Comparison of ENCODE assay signal across 8 cellular contexts in genomic region chr4:52051615-52052474, GRCh38. TPM values are rescaled to one million over a fixed set of nuclear protein-coding genes. Genes with fewer than 3 reads are reported as not detected.
DNase-seq lines count a peak whose midpoint lies in the region; ATAC-seq and TF ChIP-seq lines count a peak whose summit lies in the region.

No MANE protein-coding gene starts in this region.

- ATAC-seq in GM19328 (IDR thresholded peaks at IDR 0.05; ENCODE audit: unreplicated experiment) (peak; percentile 40), HG03460 (IDR thresholded peaks at IDR 0.05; ENCODE audit: unreplicated experiment) (peak; percentile 62), mucosa of descending colon (peak; percentile 96)

- DNase-seq in DMS153 (lab: John Stamatoyannopoulos, UW) (peak; percentile 88), SKM-1 treated with dmso at 0.1 percent for 144 hours (lab: John Stamatoyannopoulos, UW; ENCODE audit: unreplicated experiment) (peak; percentile 39), mucosa of descending colon (peak; percentile 82 to 85 (median 83))
- DNase-seq in activated CD4-positive, CD25-positive, alpha-beta regulatory T cell (lab: John Stamatoyannopoulos, UW): no peak

- TF ChIP-seq CTCF in mucosa of descending colon (IDR thresholded peaks at IDR 0.05): no peak

- H3K36me3 ChIP-seq in esophagus (ENCODE audit: control insufficient read depth in 2 of 2, insufficient read depth in 2 of 2, low read length in 1 of 2): no peaks in the 10 kb centered on the region
- H3K36me3 ChIP-seq in mucosa of descending colon (ENCODE audit: low read depth): no peaks in the 10 kb centered on the region
- H3K36me3 ChIP-seq in urinary bladder (ENCODE audit: insufficient read depth): no peaks in the 10 kb centered on the region

- intact Hi-C loops in mucosa of descending colon (cut with DNase I, micrococcal nuclease): no loop called here

- no peaks in the 10 kb centered on the region for H3K27me3 ChIP-seq in esophagus (ENCODE audit: control insufficient read depth in 1 of 2, insufficient read depth in 2 of 2, low read length in 2 of 2)

- peak overlapping the region; percentile 66 to 84 for H3K4me3 ChIP-seq in esophagus (ENCODE audit: low read depth in 1 of 2, low read length in 2 of 2)
- H3K4me3 ChIP-seq in mucosa of descending colon: peak overlapping the region; percentile 33
- H3K4me3 ChIP-seq in urinary bladder (ENCODE audit: low read depth, low read length): peak overlapping the region; percentile 48

- H3K27ac ChIP-seq in esophagus (ENCODE audit: low read depth in 2 of 2, low read length in 1 of 2) (peak overlapping the region; percentile 71 to 78), urinary bladder (ENCODE audit: low read depth) (peak overlapping the region; percentile 61)

- 4 to 7% methylated on average over 46 of the region's 46 CpGs for WGBS in esophagus, 2 donors
- WGBS in urinary bladder: 8% methylated on average over 46 of the region's 46 CpGs

- H3K4me1 ChIP-seq in esophagus (ENCODE audit: control insufficient read depth in 2 of 2, insufficient read depth in 2 of 2, low read length in 1 of 2) (no peaks in the 10 kb centered on the region), mucosa of descending colon (ENCODE audit: low read depth) (peaks cover 11% of the 10 kb centered on the region), urinary bladder (ENCODE audit: insufficient read depth) (peaks cover 1% of the 10 kb centered on the region)

- no peaks in the 10 kb centered on the region for H3K9me3 ChIP-seq in esophagus (ENCODE audit: control insufficient read depth in 2 of 2, insufficient read depth in 1 of 2, low read depth in 1 of 2, low read length in 1 of 2)
- H3K9me3 ChIP-seq in mucosa of descending colon: no peaks in the 10 kb centered on the region

RNA-seq across cellular contexts. Expression of gene SPATA18, which starts 0.7 kb away (rescaled TPM):
- 1 to 10 TPM; 2.5 to 3.2 TPM for polyA plus RNA-seq in esophagus
- total RNA-seq in mucosa of descending colon: 10 to 100 TPM in 1 of 3 donors, 1 to 10 TPM in 2; 8.4 to 15.5 (median 8.7) TPM
- 4.0 TPM for total RNA-seq in urinary bladder
- polyA plus RNA-seq in urinary bladder: 0.96 TPM

RNA-seq across cellular contexts. Expression of gene SGCB, which starts 13.7 kb away (rescaled TPM):
- polyA plus RNA-seq in esophagus (1 to 10 TPM; 2.3 to 5.9 TPM), urinary bladder (49.2 TPM)
- total RNA-seq in mucosa of descending colon (10 to 100 TPM; 23.8 to 80.1 (median 24.2) TPM), urinary bladder (78.8 TPM)

RNA-seq across cellular contexts. Expression of gene LRRC66, which starts 31.7 kb away (rescaled TPM):
- polyA plus RNA-seq in esophagus: under 1 TPM; 0.11 to 0.12 TPM
- 10 to 100 TPM in 2 of 3 donors, 1 to 10 TPM in 1; 5.4 to 22.6 (median 14.0) TPM for total RNA-seq in mucosa of descending colon
- total RNA-seq in urinary bladder: 0.63 TPM
- 0.16 TPM for polyA plus RNA-seq in urinary bladder

Comparison
In these comparisons a context has a peak if more than half of its experiments do, and no peak if none do; other contexts are left out.
1. DNase-seq: peak in DMS153 (single experiment), SKM-1 treated with dmso at 0.1 percent for 144 hours (single experiment) and mucosa of descending colon (3 of 3); none in activated CD4-positive, CD25-positive, alpha-beta regulatory T cell (0 of 4).
2. ATAC-seq: peak in every context shown above with its lines; median percentile 96 in mucosa of descending colon; 62 in HG03460; 40 in GM19328.
3. Peak in every context shown above with its lines, with median percentiles within 50 percentile points of each other: H3K4me3 ChIP-seq.